In the genomic region with DNA sequence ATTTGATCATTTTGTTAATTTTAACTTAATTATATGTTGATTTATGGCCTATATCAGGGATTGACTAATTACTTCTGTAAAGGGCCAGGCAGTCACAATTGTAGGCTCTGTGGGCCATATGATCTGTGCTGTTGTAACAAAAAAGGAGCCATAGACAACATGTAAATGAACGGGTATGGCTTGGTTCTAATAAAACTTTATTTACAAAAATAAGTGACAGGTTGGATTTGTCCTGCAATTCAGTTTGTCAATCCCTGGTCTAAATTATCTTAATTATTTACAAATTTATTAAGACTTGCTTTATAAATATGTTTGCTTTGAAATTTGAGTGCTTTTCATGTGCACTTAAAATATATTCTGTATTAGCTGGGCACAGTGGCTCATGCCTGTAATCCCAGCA, we compare ENCODE assay signal across 9 cellular contexts.
"Had no signal": no experiment of that assay in that cellular context is flagged by ENCODE, and none has a peak within 500 bp of the region (broad histone marks: within the 10 kb centered on the region; RNA-seq: fewer than 3 reads in every experiment).

No MANE protein-coding gene starts in this region.

- ATAC-seq: HCT116 had no signal

- H3K4me3 Mint-ChIP-seq: HFFc6, IgD-negative memory B cell had no signal

- H3K9me3 Mint-ChIP-seq: IgD-negative memory B cell had no signal

- H2AFZ ChIP-seq: GM23248 had no signal

- H3K27ac Mint-ChIP-seq: HFFc6, IgD-negative memory B cell had no signal

- FAIRE-seq: HTR-8/SVneo had no signal

- H3K9me3 ChIP-seq: HAP-1 had no signal

- DNase-seq: GM23248, GOT3, H7, HFFc6, KG1 had no signal

- H3K36me3 Mint-ChIP-seq: IgD-negative memory B cell had no signal

- H3K36me3 ChIP-seq: HAP-1 had no signal

- H3K9ac ChIP-seq: GM23248 had no signal

- H3K27me3 Mint-ChIP-seq: IgD-negative memory B cell had no signal

- H3K27ac ChIP-seq: GM23248 had no signal

- H3K4me1 ChIP-seq: HAP-1 had no signal

- H3K4me3 ChIP-seq: GM23248, HAP-1 had no signal
